Comparison of ENCODE assay signal across 11 cellular contexts in genomic region chr2:197307236-197307932, GRCh38. TPM values are rescaled to one million over a fixed set of nuclear protein-coding genes. Genes with fewer than 3 reads are reported as not detected.
DNase-seq lines count a peak whose midpoint lies in the region; ATAC-seq and TF ChIP-seq lines count a peak whose summit lies in the region.
"Had no signal": no experiment of that assay in that cellular context is flagged by ENCODE, and none has a peak within 500 bp of the region (broad histone marks: within the 10 kb centered on the region; RNA-seq: fewer than 3 reads in every experiment).

No MANE protein-coding gene starts in this region.

- no peak for ATAC-seq in activated CD8-positive, alpha-beta memory T cell treated with anti-CD3 and anti-CD28 coated beads, Interleukin-2, amount 10 ng/mL, durations not matched to agents 7 days and 5 days
- no peak for ATAC-seq in thoracic aorta (ENCODE audit: insufficient number of reproducible peaks, low FRiP score, low read depth)

- no peak for TF ChIP-seq POLR2A in esophagus squamous epithelium (IDR thresholded peaks at IDR 0.05)

- CTCF ChIA-PET in activated CD8-positive, alpha-beta memory T cell treated with anti-CD3 and anti-CD28 coated beads, Interleukin-2, amount 10 ng/mL, durations not matched to agents 7 days and 5 days (lab: Charles Lee), result interaction anchor here (0.6 to 6.2 kb wide), 17 partner anchors 11 to 290 kb away, joined by 3 to 68 read pairs (median 5); no protein-coding TSS in a partner anchor

- in situ Hi-C loops in SK-MEL-5 (cut with HindIII; ENCODE audit: low pct_unique_long_range_greater_than_20kb, low sequenced_read_pairs), result no loop called here

- peaks cover 43% of the 10 kb centered on the region for H3K36me3 Mint-ChIP-seq in activated CD8-positive, alpha-beta memory T cell treated with anti-CD3 and anti-CD28 coated beads, Interleukin-2, amount 10 ng/mL, durations not matched to agents 7 days and 5 days

- H3K27ac Mint-ChIP-seq in activated CD8-positive, alpha-beta memory T cell treated with anti-CD3 and anti-CD28 coated beads, Interleukin-2, amount 10 ng/mL, durations not matched to agents 7 days and 5 days, result peak overlapping the region; percentile 93

- intact Hi-C loops in esophagus squamous epithelium (cut with DNase I), result no loop called here

- peaks cover 0 to 70% (median 13%) of the 10 kb centered on the region in 3 donors for H3K4me1 ChIP-seq in esophagus squamous epithelium
- peaks cover 21 to 61% of the 10 kb centered on the region in 2 donors for H3K4me1 ChIP-seq in thoracic aorta (ENCODE audit: control insufficient read depth in 1 of 2, low read depth in 2 of 2)

- WGBS in esophagus squamous epithelium, 2 donors, result 54 to 64% methylated on average over 1 of the region's 1 CpG

- H3K4me3 ChIP-seq in esophagus squamous epithelium (peak overlapping the region in 2 of 4 donors; percentile 24 to 69), thoracic aorta (no peak overlapping the region)
- H3K4me3 ChIP-seq: BLaER1, HAP-1 had no signal

- H3K36me3 ChIP-seq in esophagus squamous epithelium (no peaks in the 10 kb centered on the region), thoracic aorta (no peaks in the 10 kb centered on the region)
- H3K36me3 ChIP-seq: BLaER1, HAP-1 had no signal

- H3K9me3 ChIP-seq in esophagus squamous epithelium, result no peaks in the 10 kb centered on the region
- no peaks in the 10 kb centered on the region for H3K9me3 ChIP-seq in thoracic aorta
- H3K9me3 ChIP-seq: BLaER1, HAP-1 had no signal

- H3K27me3 Mint-ChIP-seq in activated CD8-positive, alpha-beta memory T cell treated with anti-CD3 and anti-CD28 coated beads, Interleukin-2, amount 10 ng/mL, durations not matched to agents 7 days and 5 days, result no peaks in the 10 kb centered on the region

- no peaks in the 10 kb centered on the region for H3K27me3 ChIP-seq in esophagus squamous epithelium
- no peaks in the 10 kb centered on the region for H3K27me3 ChIP-seq in thoracic aorta (replicated peaks; ENCODE audit: insufficient read depth)

- H3K9me3 Mint-ChIP-seq in activated CD8-positive, alpha-beta memory T cell treated with anti-CD3 and anti-CD28 coated beads, Interleukin-2, amount 10 ng/mL, durations not matched to agents 7 days and 5 days (ENCODE audit: low read depth), result no peaks in the 10 kb centered on the region

- no peak for TF ChIP-seq CTCF in esophagus squamous epithelium (IDR thresholded peaks at IDR 0.05)
- TF ChIP-seq CTCF in thoracic aorta (IDR thresholded peaks at IDR 0.05), result no peak

- peak overlapping the region; percentile 47 to 89 (median 66) for H3K27ac ChIP-seq in esophagus squamous epithelium
- peak overlapping the region; percentile 54 to 89 for H3K27ac ChIP-seq in thoracic aorta
- H3K27ac ChIP-seq: BLaER1 had no signal

- H3K4me1 Mint-ChIP-seq in activated CD8-positive, alpha-beta memory T cell treated with anti-CD3 and anti-CD28 coated beads, Interleukin-2, amount 10 ng/mL, durations not matched to agents 7 days and 5 days, result peaks cover 71% of the 10 kb centered on the region

- peak overlapping the region; percentile 94 for H3K4me3 Mint-ChIP-seq in activated CD8-positive, alpha-beta memory T cell treated with anti-CD3 and anti-CD28 coated beads, Interleukin-2, amount 10 ng/mL, durations not matched to agents 7 days and 5 days

- no peak for DNase-seq in activated CD8-positive, alpha-beta memory T cell treated with anti-CD3 and anti-CD28 coated beads, Interleukin-2, amount 10 ng/mL, durations not matched to agents 7 days and 5 days
- no peak for DNase-seq in activated CD8-positive, alpha-beta memory T cell treated with anti-CD3 and anti-CD28 coated beads, Interleukin-2, amount 50 U/mL, for 48 hours
- DNase-seq in SK-MEL-5 (ENCODE audit: low read depth, low spot score), result peak; percentile 87
- DNase-seq in esophagus squamous epithelium (lab: John Stamatoyannopoulos, UW), result no peak
- no peak for DNase-seq in thoracic aorta (ENCODE audit: low spot score)
- no peak for DNase-seq in NCI-H526 treated with DMSO at 0.1 percent for 48 hours (lab: John Stamatoyannopoulos, UW)
- DNase-seq in NCI-H1092 (lab: John Stamatoyannopoulos, UW), result no peak
- DNase-seq in HT-29 (ENCODE audit: low spot score), result no peak
- DNase-seq: activated gamma-delta T cell had no signal

RNA-seq across cellular contexts. Expression of gene ANKRD44, which starts 3.2 kb away (rescaled TPM):
- 100 to 1,000 TPM; 210 to 249 TPM for total RNA-seq in activated CD8-positive, alpha-beta memory T cell treated with anti-CD3 and anti-CD28 coated beads, Interleukin-2, amount 10 ng/mL, durations not matched to agents 7 days and 5 days
- 34.6 and 42.2 TPM in 2 replicates for total RNA-seq in SK-MEL-5 (2014; rRNA removed; shearing (Covaris generic))
- 55.1 and 66.0 TPM in 2 replicates for polyA plus RNA-seq in SK-MEL-5 (2015; cell fraction: cytosol; rRNA removed)
- 35.8 and 44.4 TPM in 2 replicates for polyA plus RNA-seq in SK-MEL-5 (2015; cell fraction: nucleus; rRNA removed)
- total RNA-seq in esophagus squamous epithelium, result 10 to 100 TPM in 2 of 4 donors, 1 to 10 TPM in 2; 4.5 to 54.0 (median 11.4) TPM
- total RNA-seq in thoracic aorta, result 10 to 100 TPM; 57.8 to 93.4 TPM
- 1.9 and 2.8 TPM in 2 replicates for total RNA-seq in HT-29 (2014; rRNA removed; shearing (Covaris generic))
